Comparison of ENCODE assay signal across 8 cellular contexts in the genomic region with DNA sequence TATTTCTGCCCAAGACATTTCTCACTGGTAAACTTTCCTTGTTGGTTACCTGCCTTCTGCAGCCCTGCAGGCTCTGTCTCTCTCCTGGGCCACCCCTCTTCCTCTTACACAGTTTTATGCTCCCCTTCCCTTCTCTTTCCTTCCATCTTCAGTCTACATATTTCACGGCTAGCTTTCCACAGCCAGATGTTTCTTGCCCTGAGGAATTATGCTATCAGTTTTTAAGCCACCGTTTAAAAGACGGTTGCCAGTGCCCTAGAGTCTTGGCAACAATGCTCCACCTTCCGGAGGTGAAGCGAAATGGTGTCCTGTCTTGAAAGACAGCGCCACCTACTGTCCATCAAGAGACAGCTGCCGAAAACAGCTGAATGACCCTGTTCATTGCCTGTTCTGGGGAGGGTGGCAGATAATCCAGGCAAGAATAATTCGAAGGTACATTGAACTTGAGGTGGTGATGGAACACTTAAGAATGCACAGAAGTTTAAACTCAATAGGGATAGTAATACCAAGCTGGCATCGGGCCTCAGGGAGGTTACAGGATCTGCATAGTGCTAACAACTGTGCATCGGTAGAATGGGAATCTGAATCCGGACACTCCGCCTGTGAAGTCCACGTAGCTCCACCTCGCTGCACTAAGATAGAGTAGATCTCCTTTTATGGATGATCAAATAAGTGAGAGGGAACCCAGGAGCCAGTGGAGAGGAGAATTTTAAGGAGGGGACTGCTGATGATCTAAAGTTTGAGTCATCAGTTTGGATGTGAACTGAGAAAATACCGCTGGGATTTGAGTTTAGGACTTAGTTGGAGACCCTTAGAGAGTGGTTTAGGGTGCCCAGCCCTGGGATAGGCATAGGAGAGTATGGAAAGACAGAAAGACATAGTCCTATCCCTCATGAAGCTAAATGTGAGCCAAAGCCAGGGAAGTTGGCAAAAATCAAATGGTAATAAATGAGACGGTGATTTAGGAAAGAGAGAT. TPM values are rescaled to one million over a fixed set of nuclear protein-coding genes. Genes with fewer than 3 reads are reported as not detected.
DNase-seq lines count a peak whose midpoint lies in the region; ATAC-seq and TF ChIP-seq lines count a peak whose summit lies in the region.

No MANE protein-coding gene starts in this region.

- TF ChIP-seq CTCF in psoas muscle (IDR thresholded peaks at IDR 0.05): peak; percentile 97

- H3K27me3 Mint-ChIP-seq in T-cell: peaks cover 56 to 73% of the 10 kb centered on the region in 2 donors

- no peak overlapping the region for H3K9ac ChIP-seq in BLaER1 treated with 17β-estradiol and CSF1 and Interleukin-3, amounts not matched to agents 10 nM and 100 nM
- no peak overlapping the region for H3K9ac ChIP-seq in adipocyte (ENCODE audit: low read length)

- H3K27ac ChIP-seq in BLaER1 treated with 17β-estradiol and CSF1 and Interleukin-3, amounts not matched to agents 10 nM and 100 nM: no peak overlapping the region
- H3K27ac ChIP-seq in psoas muscle (no peak overlapping the region), aorta (ENCODE audit: low read depth in 1 of 2, low read length in 2 of 2) (no peak overlapping the region)

- POLR2A ChIA-PET in T-cell (lab: Charles Lee): no interaction called here

- no peaks in the 10 kb centered on the region for H3K36me3 Mint-ChIP-seq in T-cell

- H3K4me2 ChIP-seq in BLaER1 treated with 17β-estradiol and CSF1 and Interleukin-3, amounts not matched to agents 10 nM and 100 nM: peak overlapping the region; percentile 10 to 68 (median 47)

- peaks cover 21 to 43% (median 36%) of the 10 kb centered on the region in 11 experiments for H3K27me3 ChIP-seq in BLaER1 treated with 17β-estradiol and CSF1 and Interleukin-3, amounts not matched to agents 10 nM and 100 nM
- peaks cover 43% of the 10 kb centered on the region for H3K27me3 ChIP-seq in adipocyte (replicated peaks; ENCODE audit: control insufficient read depth, insufficient read depth, low read length)
- H3K27me3 ChIP-seq in psoas muscle (ENCODE audit: insufficient read depth in 3 of 3, low read length in 2 of 3): peaks cover 4 to 62% (median 12%) of the 10 kb centered on the region in 3 donors
- no peaks in the 10 kb centered on the region for H3K27me3 ChIP-seq in aorta (ENCODE audit: control insufficient read depth in 1 of 2, insufficient read depth in 2 of 2, low read length in 1 of 2)

- intact Hi-C loops in cardiac septum (cut with DNase I): loop anchor here (1.0 to 10.0 kb wide), 2 partner anchors 28 to 286 kb away; no protein-coding TSS in a partner anchor
- intact Hi-C loops in psoas muscle (cut with DNase I): loop anchor here (1.0 to 10.0 kb wide), 3 partner anchors 28 to 286 kb away; no protein-coding TSS in a partner anchor
- intact Hi-C loops in aorta (cut with DNase I): loop anchor here (1.0 to 10.0 kb wide), 3 partner anchors 28 to 276 kb away; no protein-coding TSS in a partner anchor

- no peaks in the 10 kb centered on the region for H3K36me3 ChIP-seq in BLaER1 treated with 17β-estradiol and CSF1 and Interleukin-3, amounts not matched to agents 10 nM and 100 nM
- no peaks in the 10 kb centered on the region for H3K36me3 ChIP-seq in adipocyte (ENCODE audit: control insufficient read depth, insufficient read depth, low read length, severe bottlenecking)
- H3K36me3 ChIP-seq in psoas muscle (ENCODE audit: insufficient read depth in 1 of 2, low read depth in 1 of 2): no peaks in the 10 kb centered on the region
- no peaks in the 10 kb centered on the region for H3K36me3 ChIP-seq in aorta (ENCODE audit: control insufficient read depth in 1 of 2, insufficient read depth in 2 of 2, low read length in 1 of 2)

- no peaks in the 10 kb centered on the region for H3K9me3 ChIP-seq in BLaER1 treated with 17β-estradiol and CSF1 and Interleukin-3, amounts not matched to agents 10 nM and 100 nM (replicated peaks in 1 of 11)
- H3K9me3 ChIP-seq in adipocyte (ENCODE audit: control insufficient read depth, low read length) (no peaks in the 10 kb centered on the region), psoas muscle (no peaks in the 10 kb centered on the region), aorta (ENCODE audit: control insufficient read depth, low read length) (no peaks in the 10 kb centered on the region)

- H3K4me1 Mint-ChIP-seq in T-cell: peaks cover 7 to 11% (median 9%) of the 10 kb centered on the region in 3 donors

- peaks cover 10 to 58% (median 36%) of the 10 kb centered on the region in 10 experiments; a peak in 18 of 20 replicates for H3K4me1 ChIP-seq in BLaER1 treated with 17β-estradiol and CSF1 and Interleukin-3, amounts not matched to agents 10 nM and 100 nM
- H3K4me1 ChIP-seq in adipocyte (ENCODE audit: control insufficient read depth, insufficient read depth, low read length) (peaks cover 14% of the 10 kb centered on the region), psoas muscle (peaks cover 5% of the 10 kb centered on the region), aorta (ENCODE audit: control insufficient read depth in 1 of 2, insufficient read depth in 2 of 2, low read length in 2 of 2) (no peaks in the 10 kb centered on the region)

- peak; percentile 67 for DNase-seq in NCI-H1105 (lab: John Stamatoyannopoulos, UW)
- peak; percentile 38 to 76 (median 60) for DNase-seq in T-cell
- peak; percentile 94 for DNase-seq in adipocyte (ENCODE audit: low read depth)
- DNase-seq in cardiac septum (ENCODE audit: low spot score): peak; percentile 82
- peak; percentile 30 to 58 for DNase-seq in psoas muscle
- DNase-seq in aorta: peak in 1 of 2 donors; percentile 62

- WGBS in psoas muscle, 3 donors: 19 to 22% (median 21%) methylated on average over 16 of the region's 16 CpGs
- WGBS in aorta, 2 donors: 24 to 26% methylated on average over 16 of the region's 16 CpGs

- CTCF ChIA-PET in T-cell (lab: Charles Lee): interaction anchor here (0.7 to 6.5 kb wide), 9 partner anchors 12 to 57 kb away, joined by 3 to 115 read pairs (median 3); no protein-coding TSS in a partner anchor

- 0 out of 22 replicates have a peak, but pooled peaks cover 0 to 5% (median 0%) of the 10 kb centered on the region in 11 experiments for H4K20me1 ChIP-seq in BLaER1 treated with 17β-estradiol and CSF1 and Interleukin-3, amounts not matched to agents 10 nM and 100 nM

- H3K4me3 ChIP-seq in BLaER1 treated with 17β-estradiol and CSF1 and Interleukin-3, amounts not matched to agents 10 nM and 100 nM: no peak overlapping the region
- H3K4me3 ChIP-seq in adipocyte (ENCODE audit: low read length): no peak overlapping the region
- no peak overlapping the region for H3K4me3 ChIP-seq in psoas muscle
- H3K4me3 ChIP-seq in aorta (ENCODE audit: low read length in 2 of 2): no peak overlapping the region

- no peak overlapping the region for H3K27ac Mint-ChIP-seq in T-cell

- ATAC-seq in GM19351 (IDR thresholded peaks at IDR 0.05; ENCODE audit: unreplicated experiment): peak; percentile 55
- peak; percentile 92 to 95 (median 94) for ATAC-seq in T-cell (replicated peaks in 1 of 4)
- ATAC-seq in psoas muscle: peak; percentile 89 to 97 (median 92)
- ATAC-seq in aorta (ENCODE audit: low FRiP score): peak; percentile 88

- peak overlapping the region in 1 of 3 donors; percentile 32 for H3K4me3 Mint-ChIP-seq in T-cell

- H3K9me3 Mint-ChIP-seq in T-cell: no peaks in the 10 kb centered on the region

RNA-seq across cellular contexts. Expression of a gene that starts 4.8 kb away (rescaled TPM):
- total RNA-seq in T-cell (not detected), cardiac septum (not detected), psoas muscle (not detected), aorta (not detected)
- polyA plus RNA-seq in psoas muscle (under 1 TPM in 1 of 3 donors, not detected in 2; 0.03 TPM), aorta (1 to 10 TPM in 1 of 2 donors, not detected in 1; 2.9 TPM)

RNA-seq across cellular contexts. Expression of a gene that starts 18.3 kb away (rescaled TPM):
- total RNA-seq in T-cell (under 1 TPM in 1 of 5 donors, not detected in 4; 0.44 TPM), cardiac septum (not detected), psoas muscle (not detected), aorta (not detected)
- polyA plus RNA-seq in psoas muscle (under 1 TPM in 2 of 3 donors, not detected in 1; 0.01 to 0.15 TPM), aorta (10 to 100 TPM in 1 of 2 donors, under 1 TPM in 1; 0.79 to 13.8 TPM)

RNA-seq across cellular contexts. Expression of a gene that starts 29.8 kb away (rescaled TPM):
- total RNA-seq in T-cell: not detected
- total RNA-seq in cardiac septum: 0.08 TPM
- under 1 TPM in 1 of 4 donors, not detected in 3; 0.10 TPM for total RNA-seq in psoas muscle
- not detected for polyA plus RNA-seq in psoas muscle
- total RNA-seq in aorta: under 1 TPM in 1 of 2 donors, not detected in 1; 0.12 TPM
- polyA plus RNA-seq in aorta: under 1 TPM in 1 of 2 donors, not detected in 1; 0.13 TPM

RNA-seq across cellular contexts. Expression of a gene that starts 32.2 kb away (rescaled TPM):
- not detected for total RNA-seq in T-cell
- not detected for total RNA-seq in cardiac septum
- not detected for total RNA-seq in psoas muscle
- under 1 TPM in 1 of 3 donors, not detected in 2; 0.01 TPM for polyA plus RNA-seq in psoas muscle
- total RNA-seq in aorta: not detected
- polyA plus RNA-seq in aorta: 1 to 10 TPM; 1.6 to 7.0 TPM

RNA-seq across cellular contexts. Expression of a gene that starts 55.6 kb away (rescaled TPM):
- total RNA-seq in T-cell (not detected), cardiac septum (not detected), psoas muscle (not detected), aorta (not detected)
- polyA plus RNA-seq in psoas muscle (under 1 TPM in 1 of 3 donors, not detected in 2; 0.03 TPM), aorta (under 1 TPM in 1 of 2 donors, not detected in 1; 0.26 TPM)
